Comparison of ENCODE assay signal across 13 cellular contexts in the genomic region with DNA sequence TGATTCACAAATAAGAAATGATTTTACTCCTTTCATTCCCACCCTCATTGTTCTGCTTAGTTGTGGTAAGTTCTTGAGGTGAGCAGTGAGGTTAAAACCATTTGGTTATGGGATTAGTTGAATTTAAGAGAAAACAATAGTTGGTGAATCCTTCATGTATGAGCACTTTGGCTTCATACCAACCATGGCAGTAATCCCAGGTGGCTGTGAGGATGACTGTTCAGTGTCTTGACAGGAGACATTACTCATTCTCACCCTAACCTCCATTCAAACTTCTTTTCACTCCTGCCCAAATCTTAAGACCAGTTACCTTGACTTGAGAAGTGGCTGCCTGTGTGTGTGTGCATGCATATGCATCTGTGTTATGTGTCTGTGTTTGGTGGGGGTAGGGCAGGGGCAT.
A peak's percentile ranks its signal among the peaks of the same experiment; 100 is the strongest.
DNase-seq lines count a peak whose midpoint lies in the region; ATAC-seq, FAIRE-seq and TF ChIP-seq lines count a peak whose summit lies in the region.
"Had no signal": no experiment of that assay in that cellular context is flagged by ENCODE, and none has a peak within 500 bp of the region (broad histone marks: within the 10 kb centered on the region; RNA-seq: fewer than 3 reads in every experiment).

No MANE protein-coding gene starts in this region.

- TF ChIP-seq POLR2A in GM12891 (IDR thresholded peaks at IDR 0.05; ENCODE audit: low read depth, low read length) = no peak

- H3K27me3 ChIP-seq in ascending aorta = no peaks in the 10 kb centered on the region

- H3K4me1 ChIP-seq in ascending aorta = peaks cover 3 to 32% of the 10 kb centered on the region in 2 donors

- H3K36me3 ChIP-seq in ascending aorta = no peaks in the 10 kb centered on the region

- peak; percentile 41 for DNase-seq in AG08395 (ENCODE audit: low spot score)
- no peak for DNase-seq in GM12891 (ENCODE audit: insufficient read length, low spot score)
- DNase-seq in ascending aorta (ENCODE audit: low spot score in 2 of 2) = no peak
- peak; percentile 78 for DNase-seq in kidney tubule cell (ENCODE audit: low spot score)
- no peak for DNase-seq in NCI-H774 (lab: John Stamatoyannopoulos, UW)
- DNase-seq in medulla oblongata (ENCODE audit: extremely low spot score) = no peak
- DNase-seq in NCI-H1417 (lab: John Stamatoyannopoulos, UW) = no peak
- DNase-seq: central memory CD4-positive, alpha-beta T cell; foreskin melanocyte; NCI-H510A; psoas muscle; SW 1271 had no signal

- intact Hi-C loops in ascending aorta (cut with DNase I) = loop anchor here (5.0 to 10.0 kb wide), 3 partner anchors 141 to 831 kb away; a partner anchor contains a TSS

- H3K4me3 ChIP-seq in ascending aorta = no peak overlapping the region
- H3K4me3 ChIP-seq: psoas muscle had no signal

- H3K9me3 ChIP-seq in ascending aorta = no peaks in the 10 kb centered on the region
- H3K9me3 ChIP-seq: psoas muscle had no signal

- peak; percentile 73 for FAIRE-seq in GM12891 (lab: Jason Lieb, UNC)

- no peak for ATAC-seq in HG03025 (IDR thresholded peaks at IDR 0.05; ENCODE audit: low FRiP score, unreplicated experiment)
- ATAC-seq: psoas muscle had no signal

- H3K27ac ChIP-seq in ascending aorta = peak overlapping the region; percentile 7 to 22

- TF ChIP-seq CTCF in ascending aorta (IDR thresholded peaks at IDR 0.05) = no peak

TF ChIP-seq in GM12891, 5 proteins besides CTCF, POLR2A, EP300 and RAD21:
- TF ChIP-seq SPI1 (IDR thresholded peaks at IDR 0.05; ENCODE audit: low read depth, low read length) (no peak), TAF1 (IDR thresholded peaks at IDR 0.05; ENCODE audit: low read depth, low read length) (no peak), POU2F2 (IDR thresholded peaks at IDR 0.05; ENCODE audit: low read depth, low read length) (peak; percentile 90), POLR2AphosphoS5 (IDR thresholded peaks at IDR 0.05; ENCODE audit: low read depth, low read length) (no peak), PAX5 (IDR thresholded peaks at IDR 0.05; ENCODE audit: insufficient read depth, low read length, severe bottlenecking) (no peak)

Comparison
In these comparisons a context has a peak if more than half of its experiments do, and no peak if none do; other contexts are left out.
1. DNase-seq: peak in AG08395 (single experiment) and kidney tubule cell (single experiment); none in GM12891 (single experiment), ascending aorta (0 of 2), NCI-H774 (single experiment), medulla oblongata (single experiment) and NCI-H1417 (0 of 3).